In the genomic region with DNA sequence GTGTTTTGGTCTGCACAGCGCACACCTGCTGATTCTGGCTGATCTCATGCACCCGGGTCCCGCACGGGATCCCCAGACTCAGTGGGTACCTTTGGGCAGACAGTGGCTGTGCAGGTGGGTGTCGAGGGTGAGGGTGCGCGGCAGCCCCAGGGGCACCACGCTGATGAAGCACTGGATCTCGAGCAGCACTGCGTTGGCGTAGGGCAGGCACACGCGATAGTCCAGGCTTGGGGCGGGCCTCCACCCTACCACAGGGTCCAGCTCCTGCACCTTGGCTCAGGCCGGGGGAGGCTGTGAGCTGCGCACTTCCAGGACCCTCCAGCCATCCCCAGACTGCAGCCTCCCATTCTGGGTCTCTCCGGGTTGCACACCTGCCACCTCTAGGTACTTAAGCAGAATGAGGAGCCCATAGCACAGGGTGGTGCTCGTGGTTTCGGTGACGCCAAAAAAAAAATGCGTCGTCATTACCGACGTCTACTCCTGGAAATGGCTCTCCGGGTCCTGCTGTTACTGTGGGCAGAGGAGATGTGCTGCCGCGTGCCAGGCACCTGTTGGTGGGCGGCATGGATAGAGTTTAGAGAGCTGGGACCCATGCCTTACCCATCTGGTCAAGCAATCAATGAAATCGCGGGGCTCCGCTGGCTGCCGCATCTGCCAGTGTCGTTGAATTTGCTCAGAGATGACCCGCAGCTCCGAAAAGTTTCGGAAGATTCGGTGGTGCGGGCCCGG, we compare ENCODE assay signal across 1 cellular context.
TF ChIP-seq lines count a peak whose summit lies in the region.

No MANE protein-coding gene starts in this region.

TF ChIP-seq in SK-N-SH treated with all-trans-retinoic acid at 6 μM for 48 hours, 23 proteins besides CTCF, POLR2A, EP300 and RAD21 (continued from another document):
- TF ChIP-seq, protein P1, sequence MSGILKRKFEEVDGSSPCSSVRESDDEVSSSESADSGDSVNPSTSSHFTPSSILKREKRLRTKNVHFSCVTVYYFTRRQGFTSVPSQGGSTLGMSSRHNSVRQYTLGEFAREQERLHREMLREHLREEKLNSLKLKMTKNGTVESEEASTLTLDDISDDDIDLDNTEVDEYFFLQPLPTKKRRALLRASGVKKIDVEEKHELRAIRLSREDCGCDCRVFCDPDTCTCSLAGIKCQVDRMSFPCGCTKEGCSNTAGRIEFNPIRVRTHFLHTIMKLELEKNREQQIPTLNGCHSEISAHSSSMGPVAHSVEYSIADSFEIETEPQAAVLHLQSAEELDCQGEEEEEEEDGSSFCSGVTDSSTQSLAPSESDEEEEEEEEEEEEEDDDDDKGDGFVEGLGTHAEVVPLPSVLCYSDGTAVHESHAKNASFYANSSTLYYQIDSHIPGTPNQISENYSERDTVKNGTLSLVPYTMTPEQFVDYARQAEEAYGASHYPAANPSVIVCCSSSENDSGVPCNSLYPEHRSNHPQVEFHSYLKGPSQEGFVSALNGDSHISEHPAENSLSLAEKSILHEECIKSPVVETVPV (CRISPR knock-in tag; IDR thresholded peaks at IDR 0.05) = no peak
- TF ChIP-seq, protein P2, sequence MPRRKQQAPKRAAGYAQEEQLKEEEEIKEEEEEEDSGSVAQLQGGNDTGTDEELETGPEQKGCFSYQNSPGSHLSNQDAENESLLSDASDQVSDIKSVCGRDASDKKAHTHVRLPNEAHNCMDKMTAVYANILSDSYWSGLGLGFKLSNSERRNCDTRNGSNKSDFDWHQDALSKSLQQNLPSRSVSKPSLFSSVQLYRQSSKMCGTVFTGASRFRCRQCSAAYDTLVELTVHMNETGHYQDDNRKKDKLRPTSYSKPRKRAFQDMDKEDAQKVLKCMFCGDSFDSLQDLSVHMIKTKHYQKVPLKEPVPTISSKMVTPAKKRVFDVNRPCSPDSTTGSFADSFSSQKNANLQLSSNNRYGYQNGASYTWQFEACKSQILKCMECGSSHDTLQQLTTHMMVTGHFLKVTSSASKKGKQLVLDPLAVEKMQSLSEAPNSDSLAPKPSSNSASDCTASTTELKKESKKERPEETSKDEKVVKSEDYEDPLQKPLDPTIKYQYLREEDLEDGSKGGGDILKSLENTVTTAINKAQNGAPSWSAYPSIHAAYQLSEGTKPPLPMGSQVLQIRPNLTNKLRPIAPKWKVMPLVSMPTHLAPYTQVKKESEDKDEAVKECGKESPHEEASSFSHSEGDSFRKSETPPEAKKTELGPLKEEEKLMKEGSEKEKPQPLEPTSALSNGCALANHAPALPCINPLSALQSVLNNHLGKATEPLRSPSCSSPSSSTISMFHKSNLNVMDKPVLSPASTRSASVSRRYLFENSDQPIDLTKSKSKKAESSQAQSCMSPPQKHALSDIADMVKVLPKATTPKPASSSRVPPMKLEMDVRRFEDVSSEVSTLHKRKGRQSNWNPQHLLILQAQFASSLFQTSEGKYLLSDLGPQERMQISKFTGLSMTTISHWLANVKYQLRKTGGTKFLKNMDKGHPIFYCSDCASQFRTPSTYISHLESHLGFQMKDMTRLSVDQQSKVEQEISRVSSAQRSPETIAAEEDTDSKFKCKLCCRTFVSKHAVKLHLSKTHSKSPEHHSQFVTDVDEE (CRISPR knock-in tag; IDR thresholded peaks at IDR 0.05) = no peak
- TF ChIP-seq ZNF565 (CRISPR knock-in tag; conservative IDR thresholded peaks at IDR 0.05; ENCODE audit: low read depth) = no peak
- no peak for TF ChIP-seq PPARA (CRISPR knock-in tag; IDR thresholded peaks at IDR 0.05; ENCODE audit: borderline replicate concordance)
